ENCODE assay signal across 8 cellular contexts in the genomic region with DNA sequence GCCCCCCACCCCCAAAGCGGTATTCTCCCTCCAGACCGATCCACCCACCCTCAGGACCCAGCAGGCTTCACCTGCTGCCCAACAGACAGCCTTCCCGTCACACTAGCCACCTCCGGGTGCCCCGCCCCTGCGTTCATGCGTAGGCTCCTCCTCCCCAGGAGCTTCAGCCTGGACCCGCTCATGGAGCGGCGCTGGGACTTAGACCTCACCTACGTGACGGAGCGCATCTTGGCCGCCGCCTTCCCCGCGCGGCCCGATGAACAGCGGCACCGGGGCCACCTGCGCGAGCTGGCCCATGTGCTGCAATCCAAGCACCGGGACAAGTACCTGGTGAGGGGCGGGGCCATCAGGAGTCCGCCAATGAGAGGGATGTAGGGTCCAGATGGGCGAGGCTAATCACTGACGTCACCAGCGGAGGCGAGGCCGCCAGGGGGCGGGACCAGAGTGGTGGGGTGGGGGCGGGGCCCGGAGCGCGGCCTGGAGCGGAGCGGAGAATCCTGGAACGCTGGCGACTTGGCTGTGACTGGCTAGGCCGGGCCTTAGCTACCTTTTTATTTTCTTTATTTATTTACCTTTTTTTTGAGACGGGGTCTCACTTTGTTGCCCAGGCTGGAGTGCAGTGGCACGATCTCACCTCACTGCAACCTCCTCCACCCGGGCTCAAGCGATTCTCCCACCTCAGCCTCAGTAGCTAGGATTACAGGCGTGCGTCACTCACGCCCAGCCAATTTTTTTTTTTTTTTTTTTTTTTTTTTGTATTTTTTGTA. TPM values are rescaled to one million over a fixed set of nuclear protein-coding genes. Genes with fewer than 3 reads are reported as not detected.
A peak's percentile ranks its signal among the peaks of the same experiment; 100 is the strongest.
DNase-seq lines count a peak whose midpoint lies in the region; ATAC-seq, FAIRE-seq and TF ChIP-seq lines count a peak whose summit lies in the region.

No MANE protein-coding gene starts in this region.

- H3K9me1 ChIP-seq in K562 (ENCODE audit: control insufficient read depth, insufficient read depth, low read length) = no peaks in the 10 kb centered on the region

- no peak for TF ChIP-seq CTCF in K562 (IDR thresholded peaks at IDR 0.05 in 2 of 3, conservative IDR thresholded peaks at IDR 0.05 in 1 of 3; ENCODE audit: insufficient read depth in 2 of 3, low read depth in 1 of 3, low read length in 3 of 3)

- H3K4me1 ChIP-seq in K562 (replicated peaks in 1 of 2; ENCODE audit: control insufficient read depth in 2 of 2, insufficient read depth in 2 of 2, low read length in 2 of 2) = peaks cover 34 to 86% of the 10 kb centered on the region in 2 experiments

- CTCF ChIA-PET in K562 (lab: Yijun Ruan, JAX; ENCODE audit: low intra/inter-chr PET ratio) = interaction anchor here (0.6 kb wide), 1 partner anchor 439 kb away, joined by 6 read pairs; no protein-coding TSS in a partner anchor

- TF ChIP-seq POLR2A in GM12892 (IDR thresholded peaks at IDR 0.05; ENCODE audit: low read depth, low read length) (peak; percentile 32; the same call in 1 of the 2 replicates), K562 (conservative IDR thresholded peaks at IDR 0.05) (peak; percentile 80)

- peaks cover 7% of the 10 kb centered on the region; the same call in 2 of the 3 replicates for H3K79me2 ChIP-seq in K562 (ENCODE audit: control insufficient read depth, insufficient read depth, low read length)

- peak overlapping the region; percentile 67 for H3K4me3 ChIP-seq in K562

- TF ChIP-seq RAD21 in K562 (CRISPR knock-in tag; conservative IDR thresholded peaks at IDR 0.05 in 1 of 2, IDR thresholded peaks at IDR 0.05 in 1 of 2) = no peak

- no peak for TF ChIP-seq EP300 in K562 (IDR thresholded peaks at IDR 0.05; ENCODE audit: low read length)

- no TSS peak for BruUV-seq in K562 (replicated peaks; lab: Mats Ljungman, UMichigan)

- POLR2A ChIA-PET in K562 (lab: Yijun Ruan, JAX) = interaction anchor here (0.6 to 2.1 kb wide), 11 partner anchors 9 to 165 kb away, joined by 3 to 8 read pairs (median 4); a partner anchor contains a TSS

- H2AFZ ChIP-seq in K562 (ENCODE audit: low read depth, low read length) = peak overlapping the region; percentile 93

- peak overlapping the region; percentile 52 to 93 for H3K9ac ChIP-seq in K562 (ENCODE audit: insufficient read depth in 1 of 2, low read depth in 2 of 2, low read length in 2 of 2)

- 0% methylated on average over 16 of the region's 48 CpGs for WGBS in K562 (ENCODE audit: insufficient coverage, low coverage, missing lambda C conversion rate)

- ATAC-seq in HG02840 (IDR thresholded peaks at IDR 0.05; ENCODE audit: low FRiP score, unreplicated experiment) (peak; percentile 81), K562 (peak; percentile 89), sciatic nerve (peak; percentile 70)

- intact Hi-C loops in K562 (cut with micrococcal nuclease) = no loop called here
- intact Hi-C loops in sciatic nerve (cut with DNase I) = no loop called here

- FAIRE-seq in GM12892 (lab: Jason Lieb, UNC) (peak; percentile 98), K562 (lab: Jason Lieb, UNC) (peak; percentile 94)

- peak overlapping the region; percentile 61 for H3K27ac ChIP-seq in K562 (ENCODE audit: extremely low read depth, low read depth, low read length)

- H3K4me2 ChIP-seq in K562 (ENCODE audit: insufficient read depth, low read length) = peak overlapping the region; percentile 87

- H3K36me3 ChIP-seq in K562 (ENCODE audit: control insufficient read depth, insufficient read depth, low read length) = peaks cover 2% of the 10 kb centered on the region; the same call in 1 of the 3 replicates

- no peaks in the 10 kb centered on the region for H3K27me3 ChIP-seq in K562 (ENCODE audit: control insufficient read depth in 2 of 2, insufficient read depth in 2 of 2, low read length in 2 of 2)

- in situ Hi-C loops in K562 (cut with MboI) = no loop called here

- no peaks in the 10 kb centered on the region for H4K20me1 ChIP-seq in K562 (replicated peaks; ENCODE audit: control insufficient read depth, insufficient read depth, low read length)

- DNase-seq in GM12892 (ENCODE audit: insufficient read length) (peak; percentile 93), NCI-H1694 treated with DMSO at 0.1 percent for 48 hours (lab: John Stamatoyannopoulos, UW) (peak; percentile 81), T-helper 9 cell (peak; percentile 91), K562 (ENCODE audit: extremely low read depth in 1 of 4, low spot score in 3 of 4) (peak; percentile 93 to 97 (median 95)), iPS DF 19.7 (ENCODE audit: low read depth, low spot score) (peak; percentile 76), sciatic nerve (ENCODE audit: low spot score) (peak; percentile 97), OCI-M2 (lab: John Stamatoyannopoulos, UW; ENCODE audit: unreplicated experiment) (no peak)

- no peaks in the 10 kb centered on the region for H3K9me3 ChIP-seq in K562 (replicated peaks; ENCODE audit: control insufficient read depth, insufficient read depth, low read depth, low read length)

RNA-seq across cellular contexts. Expression of a gene that starts 4.4 kb away (rescaled TPM):
- 0.47 TPM for polyA plus RNA-seq in GM12892 (2012; ENCODE audit: missing spikeins)
- 7.1 and 23.0 TPM in 2 replicates for total RNA-seq in K562 (2011; cell fraction: chromatin; rRNA removed; ENCODE audit: low replicate concordance)
- 8.0 and 14.7 TPM in 2 replicates for total RNA-seq in K562 (2011; cell fraction: nucleolus; rRNA removed)
- 8.0 and 11.1 TPM in 2 replicates for total RNA-seq in K562 (2011; cell fraction: nucleoplasm; rRNA removed)
- 1.2 and 1.3 TPM in 2 replicates for total RNA-seq in K562 (2014; rRNA removed)
- total RNA-seq in K562 (2014; rRNA removed; fragmentation: Illumina TruSeq; extraction: Trizol) = 0.41 and 0.73 TPM in 2 replicates
- 0.65 and 0.79 TPM in 2 replicates for total RNA-seq in K562 (2015; rRNA removed; fragmentation: Illumina TruSeq; extraction: Trizol)
- 2.8 and 3.1 TPM in 2 replicates for total RNA-seq in K562 (2021)
- polyA plus RNA-seq in K562 (2011; rRNA removed) = 1.3 and 1.7 TPM in 2 replicates
- 0.91 and 1.3 TPM in 2 replicates for polyA plus RNA-seq in K562 (2011; cell fraction: cytosol; rRNA removed)
- polyA plus RNA-seq in K562 (2011; cell fraction: nucleus; rRNA removed) = 7.6 and 16.8 TPM in 2 replicates
- 1.5 and 2.8 TPM in 2 replicates for polyA plus RNA-seq in K562 (2012)
- 1.4 and 1.6 TPM in 2 replicates for polyA plus RNA-seq in K562 (2014; fragmentation: Illumina TruSeq; extraction: Trizol)
- polyA plus RNA-seq in K562 (2014; fragmentation: Nextera tagmentation; extraction: Ambion mirVana) = under 1 TPM in 1 of 2 experiments, not detected in 1; 0.28 TPM
- polyA plus RNA-seq in K562 (2014; rRNA removed) = 1.0 and 2.8 TPM in 2 replicates
- 2.3 and 2.9 TPM in 2 replicates for polyA minus RNA-seq in K562 (2011; rRNA and poly(A)+ RNA removed)
- polyA minus RNA-seq in K562 (2011; cell fraction: cytosol; rRNA and poly(A)+ RNA removed) = 4.6 and 4.9 TPM in 2 replicates
- polyA minus RNA-seq in K562 (2011; cell fraction: nucleus; rRNA and poly(A)+ RNA removed) = 9.4 and 13.6 TPM in 2 replicates
- total RNA-seq in sciatic nerve = 265 TPM

RNA-seq across cellular contexts. Expression of a gene that starts 24.9 kb away (rescaled TPM):
- polyA plus RNA-seq in GM12892 (2012; ENCODE audit: missing spikeins) = 14.1 TPM
- 10.8 and 27.6 TPM in 2 replicates for total RNA-seq in K562 (2011; cell fraction: chromatin; rRNA removed; ENCODE audit: low replicate concordance)
- total RNA-seq in K562 (2011; cell fraction: nucleolus; rRNA removed) = 15.0 and 17.4 TPM in 2 replicates
- 15.6 and 18.3 TPM in 2 replicates for total RNA-seq in K562 (2011; cell fraction: nucleoplasm; rRNA removed)
- total RNA-seq in K562 (2014; rRNA removed) = 8.4 and 10.6 TPM in 2 replicates
- total RNA-seq in K562 (2014; rRNA removed; fragmentation: Illumina TruSeq; extraction: Trizol) = 4.1 and 5.1 TPM in 2 replicates
- 5.0 and 5.9 TPM in 2 replicates for total RNA-seq in K562 (2015; rRNA removed; fragmentation: Illumina TruSeq; extraction: Trizol)
- 10.8 and 13.6 TPM in 2 replicates for total RNA-seq in K562 (2021)
- 6.2 and 7.6 TPM in 2 replicates for polyA plus RNA-seq in K562 (2011; rRNA removed)
- polyA plus RNA-seq in K562 (2011; cell fraction: cytosol; rRNA removed) = 8.6 and 18.4 TPM in 2 replicates
- polyA plus RNA-seq in K562 (2011; cell fraction: nucleus; rRNA removed) = 11.1 and 16.3 TPM in 2 replicates
- 11.4 and 11.7 TPM in 2 replicates for polyA plus RNA-seq in K562 (2012)
- 10.6 and 11.4 TPM in 2 replicates for polyA plus RNA-seq in K562 (2014; fragmentation: Illumina TruSeq; extraction: Trizol)
- 1 to 10 TPM; 1.5 to 2.6 TPM for polyA plus RNA-seq in K562 (2014; fragmentation: Nextera tagmentation; extraction: Ambion mirVana)
- polyA plus RNA-seq in K562 (2014; rRNA removed) = 9.1 and 11.0 TPM in 2 replicates
- 7.4 and 10.3 TPM in 2 replicates for polyA minus RNA-seq in K562 (2011; rRNA and poly(A)+ RNA removed)
- 6.8 and 11.6 TPM in 2 replicates for polyA minus RNA-seq in K562 (2011; cell fraction: cytosol; rRNA and poly(A)+ RNA removed)
- polyA minus RNA-seq in K562 (2011; cell fraction: nucleus; rRNA and poly(A)+ RNA removed) = 6.6 and 7.5 TPM in 2 replicates
- total RNA-seq in sciatic nerve = 61.0 TPM

RNA-seq across cellular contexts. Expression of a gene that starts 43.2 kb away (rescaled TPM):
- not detected for polyA plus RNA-seq in GM12892 (2012; ENCODE audit: missing spikeins)
- total RNA-seq in K562 (2011; cell fraction: chromatin; rRNA removed; ENCODE audit: low replicate concordance) = 0.97 TPM in 1 of 2 replicates, not detected in the other
- 0.66 and 1.8 TPM in 2 replicates for total RNA-seq in K562 (2011; cell fraction: nucleolus; rRNA removed)
- total RNA-seq in K562 (2011; cell fraction: nucleoplasm; rRNA removed) = 0.37 TPM in 1 of 2 replicates, not detected in the other
- total RNA-seq in K562 (2014; rRNA removed) = 1.2 and 1.6 TPM in 2 replicates
- total RNA-seq in K562 (2014; rRNA removed; fragmentation: Illumina TruSeq; extraction: Trizol) = 0.36 and 0.61 TPM in 2 replicates
- 0.38 and 0.76 TPM in 2 replicates for total RNA-seq in K562 (2015; rRNA removed; fragmentation: Illumina TruSeq; extraction: Trizol)
- total RNA-seq in K562 (2021) = 1.4 and 2.3 TPM in 2 replicates
- polyA plus RNA-seq in K562 (2011; rRNA removed) = 0.24 and 1.4 TPM in 2 replicates
- polyA plus RNA-seq in K562 (2011; cell fraction: cytosol; rRNA removed) = 0.94 and 2.5 TPM in 2 replicates
- polyA plus RNA-seq in K562 (2011; cell fraction: nucleus; rRNA removed) = 0.24 and 0.47 TPM in 2 replicates
- polyA plus RNA-seq in K562 (2012) = 0.89 and 1.4 TPM in 2 replicates
- polyA plus RNA-seq in K562 (2014; fragmentation: Illumina TruSeq; extraction: Trizol) = 0.52 and 0.62 TPM in 2 replicates
- under 1 TPM; 0.15 to 0.23 TPM for polyA plus RNA-seq in K562 (2014; fragmentation: Nextera tagmentation; extraction: Ambion mirVana)
- 0.54 and 2.4 TPM in 2 replicates for polyA plus RNA-seq in K562 (2014; rRNA removed)
- polyA minus RNA-seq in K562 (2011; rRNA and poly(A)+ RNA removed) = not detected in 2 replicates
- 1.1 TPM in 1 of 2 replicates, not detected in the other for polyA minus RNA-seq in K562 (2011; cell fraction: cytosol; rRNA and poly(A)+ RNA removed)
- polyA minus RNA-seq in K562 (2011; cell fraction: nucleus; rRNA and poly(A)+ RNA removed) = not detected in 2 replicates
- total RNA-seq in sciatic nerve = 1,832 TPM

RNA-seq across cellular contexts. Expression of a gene that starts 48.0 kb away (rescaled TPM):
- polyA plus RNA-seq in GM12892 (2012; ENCODE audit: missing spikeins) = 390 TPM
- total RNA-seq in K562 (2011; cell fraction: chromatin; rRNA removed; ENCODE audit: low replicate concordance) = 260 and 374 TPM in 2 replicates
- total RNA-seq in K562 (2011; cell fraction: nucleolus; rRNA removed) = 137 and 149 TPM in 2 replicates
- total RNA-seq in K562 (2011; cell fraction: nucleoplasm; rRNA removed) = 211 and 264 TPM in 2 replicates
- total RNA-seq in K562 (2014; rRNA removed) (617 and 636 TPM in 2 replicates), K562 (2014; rRNA removed; fragmentation: Illumina TruSeq; extraction: Trizol) (669 and 710 TPM in 2 replicates), K562 (2015; rRNA removed; fragmentation: Illumina TruSeq; extraction: Trizol) (624 and 636 TPM in 2 replicates), K562 (2021) (535 and 617 TPM in 2 replicates), sciatic nerve (522 TPM)
- polyA plus RNA-seq in K562 (2011; rRNA removed) (489 and 497 TPM in 2 replicates), K562 (2014; fragmentation: Illumina TruSeq; extraction: Trizol) (552 and 578 TPM in 2 replicates), K562 (2014; fragmentation: Nextera tagmentation; extraction: Ambion mirVana) (100 to 1,000 TPM; 138 to 150 TPM), K562 (2014; rRNA removed) (312 and 317 TPM in 2 replicates)
- 278 and 542 TPM in 2 replicates for polyA plus RNA-seq in K562 (2011; cell fraction: cytosol; rRNA removed)
- 180 and 236 TPM in 2 replicates for polyA plus RNA-seq in K562 (2011; cell fraction: nucleus; rRNA removed)
- polyA plus RNA-seq in K562 (2012) = 383 and 523 TPM in 2 replicates
- polyA minus RNA-seq in K562 (2011; rRNA and poly(A)+ RNA removed) = 1,377 and 1,493 TPM in 2 replicates
- 466 and 538 TPM in 2 replicates for polyA minus RNA-seq in K562 (2011; cell fraction: cytosol; rRNA and poly(A)+ RNA removed)
- 102 and 253 TPM in 2 replicates for polyA minus RNA-seq in K562 (2011; cell fraction: nucleus; rRNA and poly(A)+ RNA removed)

RNA-seq across cellular contexts. Expression of a gene that starts 49.0 kb away (rescaled TPM):
- polyA plus RNA-seq in GM12892 (2012; ENCODE audit: missing spikeins) = not detected
- total RNA-seq in K562 (2011; cell fraction: chromatin; rRNA removed; ENCODE audit: low replicate concordance) = not detected in 2 replicates
- not detected in 2 replicates for total RNA-seq in K562 (2011; cell fraction: nucleolus; rRNA removed)
- 0.38 TPM in 1 of 2 replicates, not detected in the other for total RNA-seq in K562 (2011; cell fraction: nucleoplasm; rRNA removed)
- total RNA-seq in K562 (2014; rRNA removed) = not detected in 2 replicates
- not detected in 2 replicates for total RNA-seq in K562 (2014; rRNA removed; fragmentation: Illumina TruSeq; extraction: Trizol)
- not detected in 2 replicates for total RNA-seq in K562 (2015; rRNA removed; fragmentation: Illumina TruSeq; extraction: Trizol)
- not detected in 2 replicates for total RNA-seq in K562 (2021)
- polyA plus RNA-seq in K562 (2011; rRNA removed) = not detected in 2 replicates
- polyA plus RNA-seq in K562 (2011; cell fraction: cytosol; rRNA removed) = not detected in 2 replicates
- polyA plus RNA-seq in K562 (2011; cell fraction: nucleus; rRNA removed) = not detected in 2 replicates
- not detected in 2 replicates for polyA plus RNA-seq in K562 (2012)
- not detected in 2 replicates for polyA plus RNA-seq in K562 (2014; fragmentation: Illumina TruSeq; extraction: Trizol)
- polyA plus RNA-seq in K562 (2014; fragmentation: Nextera tagmentation; extraction: Ambion mirVana) = not detected
- 0.04 TPM in 1 of 2 replicates, not detected in the other for polyA plus RNA-seq in K562 (2014; rRNA removed)
- not detected in 2 replicates for polyA minus RNA-seq in K562 (2011; rRNA and poly(A)+ RNA removed)
- polyA minus RNA-seq in K562 (2011; cell fraction: cytosol; rRNA and poly(A)+ RNA removed) = not detected in 2 replicates
- polyA minus RNA-seq in K562 (2011; cell fraction: nucleus; rRNA and poly(A)+ RNA removed) = not detected in 2 replicates
- total RNA-seq in sciatic nerve = 1.2 TPM

Comparison
In these comparisons a context has a peak if more than half of its experiments do, and no peak if none do; other contexts are left out.
1. RNA of a gene that starts 4.4 kb away (total RNA-seq): 265 TPM in sciatic nerve (single experiment); 0.41 to 23.0 TPM in K562; every median in the first group is over 10 times any median in the second.
2. RNA of a gene that starts 43.2 kb away (total RNA-seq): 1,832 TPM in sciatic nerve (single experiment); 0.36 to 2.3 TPM in K562; every median in the first group is over 100 times any median in the second.
3. Peak in every context shown above with its lines, with median percentiles within 50 percentile points of each other: ATAC-seq.